ENCODE assay signal across 8 cellular contexts in the genomic region with DNA sequence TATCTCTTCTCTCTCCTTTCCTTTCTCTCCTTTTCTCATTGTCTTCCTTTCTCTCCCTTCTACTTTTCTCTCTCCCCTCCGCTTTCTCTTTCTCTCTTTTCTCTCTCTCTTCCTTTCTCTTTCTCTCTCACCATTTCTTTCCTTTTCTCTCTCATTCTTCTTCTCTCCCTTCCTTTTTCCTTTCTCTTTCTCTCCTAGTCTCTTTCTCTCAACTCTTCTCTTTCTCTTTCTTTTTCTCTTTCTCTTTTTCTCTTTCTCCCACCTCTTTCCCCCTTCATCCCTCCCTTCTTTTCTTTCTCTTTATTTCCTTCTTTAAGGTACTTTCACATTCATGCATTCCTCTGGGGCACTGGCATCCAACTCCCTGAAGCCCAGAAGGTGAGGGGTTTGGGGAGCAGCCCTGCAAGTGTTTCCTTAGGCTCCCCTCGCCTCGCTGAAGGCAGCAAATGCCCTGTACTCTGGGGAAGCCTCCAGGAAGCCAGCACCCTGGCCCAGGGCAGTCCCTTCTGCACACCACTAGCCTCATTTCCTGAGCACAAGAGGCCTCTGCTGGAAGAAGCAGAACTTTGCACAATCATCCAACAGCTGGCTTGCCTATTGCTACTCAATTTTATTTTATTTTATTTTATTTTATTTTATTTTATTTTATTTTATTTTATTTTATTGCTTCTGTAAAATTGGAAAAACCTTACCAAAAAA.
DNase-seq lines count a peak whose midpoint lies in the region; ATAC-seq and TF ChIP-seq lines count a peak whose summit lies in the region.

No MANE protein-coding gene starts in this region.

- H3K9ac ChIP-seq in iPS-15b (ENCODE audit: low read depth, low read length) = peak overlapping the region; percentile 9

- CTCF ChIA-PET in BJ (lab: Yijun Ruan, JAX) = interaction anchor here (0.6 to 2.2 kb wide), 3 partner anchors 155 to 383 kb away, joined by 3 to 9 read pairs (median 5); no protein-coding TSS in a partner anchor

- POLR2A ChIA-PET in BJ (lab: Charles Lee) = no interaction called here

- no peaks in the 10 kb centered on the region for H3K9me3 ChIP-seq in iPS-15b (ENCODE audit: control insufficient read depth, insufficient read depth, low read length)

- DNase-seq in BJ (ENCODE audit: low read depth) (no peak), RPMI7951 (ENCODE audit: low read depth) (peak; percentile 57), NCI-H2107 (lab: John Stamatoyannopoulos, UW) (no peak)
- peak; percentile 55 for DNase-seq in activated naive CD4-positive, alpha-beta T cell treated with anti-CD3 and anti-CD28 coated beads, Interleukin-2, amount 50 U/mL, for 16 hours
- peak; percentile 61 for DNase-seq in stimulated activated naive B cell treated with anti-CD40 and anti-IgM and Interleukin-4, amounts not matched to agents 10 μg/mL and 1 μg/mL and 100 μg/mL, for 72 hours

- no peaks in the 10 kb centered on the region for H3K9me3 Mint-ChIP-seq in stimulated activated naive B cell treated with anti-CD40 and anti-IgM and Interleukin-4, amounts not matched to agents 10 μg/mL and 1 μg/mL and 100 μg/mL, for 72 hours

- H3K4me3 Mint-ChIP-seq in stimulated activated naive B cell treated with anti-CD40 and anti-IgM and Interleukin-4, amounts not matched to agents 10 μg/mL and 1 μg/mL and 100 μg/mL, for 72 hours = peak overlapping the region; percentile 80 to 85

- TF ChIP-seq CTCF in BJ (IDR thresholded peaks at IDR 0.05; ENCODE audit: insufficient read depth, low read depth, low read length) = peak; percentile 29; the same call in 1 of the 2 replicates

- peak; percentile 94 for ATAC-seq in GM19025 (IDR thresholded peaks at IDR 0.05; ENCODE audit: low read depth, unreplicated experiment)
- ATAC-seq in HG03066 (IDR thresholded peaks at IDR 0.05; ENCODE audit: low read depth, unreplicated experiment) = peak; percentile 82
- peak; percentile 91 to 96 for ATAC-seq in stimulated activated naive B cell treated with anti-CD40 and anti-IgM and Interleukin-4, amounts not matched to agents 10 μg/mL and 1 μg/mL and 100 μg/mL, for 72 hours (replicated peaks)

- peak overlapping the region; percentile 94 for H3K27ac Mint-ChIP-seq in stimulated activated naive B cell treated with anti-CD40 and anti-IgM and Interleukin-4, amounts not matched to agents 10 μg/mL and 1 μg/mL and 100 μg/mL, for 72 hours

- peaks cover 46 to 70% of the 10 kb centered on the region in 2 donors for H3K4me1 Mint-ChIP-seq in stimulated activated naive B cell treated with anti-CD40 and anti-IgM and Interleukin-4, amounts not matched to agents 10 μg/mL and 1 μg/mL and 100 μg/mL, for 72 hours

- H3K4me3 ChIP-seq in BJ (ENCODE audit: low read depth, low read length) (no peak overlapping the region), iPS-15b (ENCODE audit: low read depth, low read length) (no peak overlapping the region)

- no peaks in the 10 kb centered on the region for H3K4me1 ChIP-seq in iPS-15b (ENCODE audit: control insufficient read depth, insufficient read depth, low read length)

- no peaks in the 10 kb centered on the region for H3K27me3 ChIP-seq in BJ (ENCODE audit: control insufficient read depth, insufficient read depth, low read length)
- H3K27me3 ChIP-seq in iPS-15b (ENCODE audit: control insufficient read depth, insufficient read depth, low read length) = no peaks in the 10 kb centered on the region

- H3K36me3 Mint-ChIP-seq in stimulated activated naive B cell treated with anti-CD40 and anti-IgM and Interleukin-4, amounts not matched to agents 10 μg/mL and 1 μg/mL and 100 μg/mL, for 72 hours = peaks cover 3 to 7% of the 10 kb centered on the region in 2 donors

- no peaks in the 10 kb centered on the region for H3K27me3 Mint-ChIP-seq in stimulated activated naive B cell treated with anti-CD40 and anti-IgM and Interleukin-4, amounts not matched to agents 10 μg/mL and 1 μg/mL and 100 μg/mL, for 72 hours

- H3K36me3 ChIP-seq in BJ (ENCODE audit: control insufficient read depth, insufficient read depth, low read length) (no peaks in the 10 kb centered on the region), iPS-15b (ENCODE audit: control insufficient read depth, insufficient read depth, low read length) (no peaks in the 10 kb centered on the region)

Comparison
In these comparisons a context has a peak if more than half of its experiments do, and no peak if none do; other contexts are left out.
1. DNase-seq: peak in RPMI7951 (single experiment), activated naive CD4-positive, alpha-beta T cell treated with anti-CD3 and anti-CD28 coated beads, Interleukin-2, amount 50 U/mL, for 16 hours (single experiment) and stimulated activated naive B cell treated with anti-CD40 and anti-IgM and Interleukin-4, amounts not matched to agents 10 μg/mL and 1 μg/mL and 100 μg/mL, for 72 hours (single experiment); none in BJ (single experiment) and NCI-H2107 (single experiment).
2. Peak in every context shown above with its lines, with median percentiles within 50 percentile points of each other: ATAC-seq.